Comparison of ENCODE assay signal across 8 cellular contexts in genomic region chr7:151876112-151876898, GRCh38. TPM values are rescaled to one million over a fixed set of nuclear protein-coding genes. Genes with fewer than 3 reads are reported as not detected.
A peak's percentile ranks its signal among the peaks of the same experiment; 100 is the strongest.
DNase-seq lines count a peak whose midpoint lies in the region; ATAC-seq and TF ChIP-seq lines count a peak whose summit lies in the region.

No MANE protein-coding gene starts in this region.

- WGBS in suprapubic skin = under 1% methylated on average over 43 of the region's 84 CpGs

- TF ChIP-seq CTCF in omental fat pad (IDR thresholded peaks at IDR 0.05) = no peak
- no peak for TF ChIP-seq CTCF in suprapubic skin (IDR thresholded peaks at IDR 0.05)

- ATAC-seq in HG02678 (IDR thresholded peaks at IDR 0.05; ENCODE audit: unreplicated experiment) = peak; percentile 42
- peak; percentile 10 for ATAC-seq in omental fat pad (ENCODE audit: low FRiP score)

- no peaks in the 10 kb centered on the region for H3K36me3 ChIP-seq in suprapubic skin

- peak; percentile 51 for DNase-seq in COLO668 (lab: John Stamatoyannopoulos, UW; ENCODE audit: unreplicated experiment)
- peak; percentile 13 for DNase-seq in OCI-M1 (lab: John Stamatoyannopoulos, UW)
- peak; percentile 50 for DNase-seq in activated gamma-delta T cell (lab: John Stamatoyannopoulos, UW)
- DNase-seq in germinal center (ENCODE audit: low spot score) = peak; percentile 53
- DNase-seq in omental fat pad (ENCODE audit: low spot score) = peak; percentile 53
- peak; percentile 92 to 93 for DNase-seq in suprapubic skin (ENCODE audit: low spot score in 2 of 2)
- DNase-seq in middle frontal gyrus (ENCODE audit: extremely low spot score, low spot score) = no peak

- no peak for TF ChIP-seq EP300 in suprapubic skin (IDR thresholded peaks at IDR 0.05)

- peaks cover 31% of the 10 kb centered on the region for H3K4me1 ChIP-seq in suprapubic skin

- no peaks in the 10 kb centered on the region for H3K9me3 ChIP-seq in suprapubic skin

- H3K27ac ChIP-seq in suprapubic skin = peak overlapping the region; percentile 94

- peak overlapping the region; percentile 96 for H3K4me3 ChIP-seq in suprapubic skin

- H3K27me3 ChIP-seq in suprapubic skin = no peaks in the 10 kb centered on the region

- peak in 1 of 2 donors; percentile 14 for TF ChIP-seq POLR2A in suprapubic skin (IDR thresholded peaks at IDR 0.05)

RNA-seq across cellular contexts. Expression of gene PRKAG2, which starts 0.6 kb away (rescaled TPM):
- total RNA-seq in omental fat pad (10 to 100 TPM; 31.6 to 49.5 (median 36.9) TPM), suprapubic skin (10 to 100 TPM; 16.5 to 40.0 (median 17.3) TPM)
